In the genomic region with DNA sequence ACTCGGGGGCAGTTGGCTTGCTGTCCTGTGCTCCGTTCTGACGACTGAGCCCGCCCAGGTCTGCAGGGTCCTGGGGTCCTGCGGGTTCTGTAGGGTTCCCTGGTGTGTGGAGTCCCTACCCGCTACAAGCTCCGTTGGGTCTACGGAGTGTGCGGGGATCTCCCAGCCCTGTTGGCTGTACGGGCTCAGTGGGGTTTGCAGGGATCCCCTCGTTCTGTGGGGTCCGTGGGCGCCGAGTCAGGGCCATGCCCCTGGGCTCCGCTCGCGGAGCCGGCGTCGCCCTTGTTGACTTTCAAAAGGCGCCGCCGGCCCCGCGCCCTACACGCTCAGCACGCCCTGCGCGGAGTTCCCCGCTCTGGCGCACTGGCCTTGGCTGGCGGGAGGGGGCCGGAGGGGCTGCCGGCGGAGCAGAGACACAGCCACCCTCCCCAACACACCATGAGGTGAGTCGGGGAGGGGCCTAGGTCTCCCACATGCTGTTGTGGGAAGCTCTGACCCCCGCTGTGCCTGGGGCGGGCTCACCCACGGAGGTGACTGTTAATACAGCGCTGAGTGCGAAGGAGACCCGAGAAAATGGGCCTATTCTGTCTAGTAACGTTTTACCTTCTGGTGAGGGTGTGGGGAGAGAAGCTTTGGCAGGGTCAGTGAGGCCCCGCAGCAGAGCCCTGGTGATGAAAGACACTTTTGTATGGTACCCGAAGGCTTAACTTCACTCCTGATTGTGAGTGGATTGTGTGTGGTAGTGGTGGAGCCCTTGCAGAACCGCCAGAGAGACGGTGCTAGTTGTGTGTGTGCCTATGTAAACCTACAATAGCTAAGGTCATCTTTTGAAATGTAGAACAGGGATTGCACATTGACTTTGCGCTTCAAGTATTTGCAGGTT, we compare ENCODE assay signal across 9 cellular contexts. TPM values are rescaled to one million over a fixed set of nuclear protein-coding genes. Genes with fewer than 3 reads are reported as not detected.
DNase-seq lines count a peak whose midpoint lies in the region; ATAC-seq, FAIRE-seq and TF ChIP-seq lines count a peak whose summit lies in the region.
"Had no signal": no experiment of that assay in that cellular context is flagged by ENCODE, and none has a peak within 500 bp of the region (broad histone marks: within the 10 kb centered on the region; RNA-seq: fewer than 3 reads in every experiment).

No MANE protein-coding gene starts in this region.

- ATAC-seq in pancreas, result peak; percentile 71 to 94 (median 84)

- H3K27ac ChIP-seq in pancreas (peak overlapping the region in 1 of 4 donors; percentile 35), thyroid gland (peak overlapping the region; percentile 77 to 79 (median 77))
- H3K27ac ChIP-seq: PC-9 had no signal

- 28 to 35% methylated on average over 48 of the region's 48 CpGs for WGBS in pancreas, 2 donors
- 5 to 20% methylated on average over 11 to 40 of the region's 48 CpGs for WGBS in thyroid gland, 2 donors

- peak in 1 of 2 donors; percentile 48 for TF ChIP-seq POLR2A in thyroid gland (IDR thresholded peaks at IDR 0.05)

- DNase-seq in GF-D8 (lab: John Stamatoyannopoulos, UW) (peak; percentile 51), H7 (peak; percentile 81), NCI-H526 treated with DMSO at 0.1 percent for 48 hours (lab: John Stamatoyannopoulos, UW) (peak; percentile 74), head of caudate nucleus (peak in 39 of 42 donors; percentile 17 to 69 (median 37)), pancreas (peak in 5 of 6 donors; percentile 27 to 68 (median 36)), thyroid gland (peak; percentile 71 to 77), HuH-7.5 (ENCODE audit: low spot score) (no peak)
- DNase-seq in activated naive CD4-positive, alpha-beta T cell (lab: John Stamatoyannopoulos, UW), result peak; percentile 6 to 46 (median 22)

- TF ChIP-seq CTCF in pancreas (IDR thresholded peaks at IDR 0.05), result no peak
- no peak for TF ChIP-seq CTCF in thyroid gland (IDR thresholded peaks at IDR 0.05)

- no peaks in the 10 kb centered on the region for H3K9me3 ChIP-seq in pancreas
- H3K9me3 ChIP-seq in thyroid gland, result no peaks in the 10 kb centered on the region

- H3K36me3 ChIP-seq in H7 (replicated peaks; ENCODE audit: control insufficient read depth, insufficient read depth, low read length), result no peaks in the 10 kb centered on the region
- H3K36me3 ChIP-seq in pancreas, result no peaks in the 10 kb centered on the region
- no peaks in the 10 kb centered on the region for H3K36me3 ChIP-seq in thyroid gland

- peak overlapping the region; percentile 75 for H3K4me3 ChIP-seq in H7 (ENCODE audit: insufficient read depth, low read depth, low read length)
- H3K4me3 ChIP-seq in pancreas, result peak overlapping the region in 3 of 4 donors; percentile 9 to 37 (median 26)
- peak overlapping the region; percentile 0 to 64 (median 59) for H3K4me3 ChIP-seq in thyroid gland (replicated peaks in 1 of 3)
- H3K4me3 ChIP-seq: PC-9 had no signal

- H3K27me3 ChIP-seq in H7 (ENCODE audit: control insufficient read depth, insufficient read depth, low read length), result no peaks in the 10 kb centered on the region
- no peaks in the 10 kb centered on the region for H3K27me3 ChIP-seq in pancreas
- no peaks in the 10 kb centered on the region for H3K27me3 ChIP-seq in thyroid gland

- no peak for FAIRE-seq in pancreas (lab: Jason Lieb, UNC)

- intact Hi-C loops in head of caudate nucleus (cut with DNase I) (no loop called here), pancreas (cut with DNase I) (no loop called here), thyroid gland (cut with DNase I) (no loop called here)

- H3K4me1 ChIP-seq in pancreas (peaks cover 6 to 17% (median 9%) of the 10 kb centered on the region in 3 donors), thyroid gland (peaks cover 23 to 24% of the 10 kb centered on the region in 2 donors)

RNA-seq across cellular contexts. Expression of a gene that starts 8.1 kb away (rescaled TPM):
- 44.5 and 56.8 TPM in 2 replicates for total RNA-seq in H7 (2014; rRNA removed; shearing (Covaris generic))
- total RNA-seq in pancreas, result 10 to 100 TPM; 24.4 to 36.9 (median 30.2) TPM
- 10 to 100 TPM; 10.7 to 11.9 TPM for polyA plus RNA-seq in pancreas
- 100 to 1,000 TPM in 1 of 4 donors, 10 to 100 TPM in 3; 73.2 to 132 (median 96.3) TPM for total RNA-seq in thyroid gland

RNA-seq across cellular contexts. Expression of a gene that starts 26.3 kb away (rescaled TPM):
- total RNA-seq in H7 (2014; rRNA removed; shearing (Covaris generic)), result 21.8 and 22.3 TPM in 2 replicates
- total RNA-seq in pancreas, result 10 to 100 TPM in 3 of 6 donors, 1 to 10 TPM in 3; 8.7 to 17.6 (median 10.2) TPM
- 10 to 100 TPM; 15.1 to 22.2 TPM for polyA plus RNA-seq in pancreas
- total RNA-seq in thyroid gland, result 10 to 100 TPM in 3 of 4 donors, 1 to 10 TPM in 1; 9.9 to 27.7 (median 14.2) TPM
